In the genomic region with DNA sequence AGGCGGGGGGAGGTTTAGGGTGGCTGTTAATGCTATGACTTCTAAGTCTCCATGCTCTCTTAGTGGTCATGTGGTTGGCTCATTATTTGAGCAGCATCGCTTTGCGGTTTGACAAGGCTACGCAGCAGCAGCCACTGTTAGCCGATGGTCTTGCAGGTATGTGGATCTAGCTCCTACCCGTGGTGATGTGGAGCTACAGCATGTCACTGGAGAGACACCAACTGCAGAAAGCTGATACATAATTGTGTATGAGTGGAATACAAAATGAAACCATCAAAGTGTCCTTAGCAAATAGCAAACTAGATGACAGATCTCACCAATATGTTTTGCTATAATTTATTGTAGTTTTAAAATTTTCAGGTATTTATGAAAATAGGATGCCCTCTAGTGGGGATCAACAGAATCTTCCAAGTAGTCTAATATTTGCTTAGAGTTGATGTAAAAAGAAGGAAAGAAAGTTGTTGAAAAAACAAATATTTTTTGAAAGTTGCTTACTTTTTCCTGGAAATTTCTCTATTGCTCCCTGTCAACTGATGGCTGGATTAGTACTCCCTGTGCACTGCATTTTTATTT, we compare ENCODE assay signal across 8 cellular contexts.
DNase-seq lines count a peak whose midpoint lies in the region; ATAC-seq and TF ChIP-seq lines count a peak whose summit lies in the region.

No MANE protein-coding gene starts in this region.

- H3K36me3 ChIP-seq in lower lobe of right lung = no peaks in the 10 kb centered on the region

- H3K4me1 ChIP-seq in lower lobe of right lung = no peaks in the 10 kb centered on the region

- peak; percentile 99 for ATAC-seq in GM18498 (IDR thresholded peaks at IDR 0.05; ENCODE audit: unreplicated experiment)
- ATAC-seq in HG02759 (IDR thresholded peaks at IDR 0.05; ENCODE audit: unreplicated experiment) = peak; percentile 100
- peak; percentile 81 to 87 for ATAC-seq in lower lobe of right lung

- intact Hi-C loops in lower lobe of right lung (cut with DNase I) = loop anchor here (10.0 kb wide), 1 partner anchor 201 kb away; no protein-coding TSS in a partner anchor

- TF ChIP-seq CTCF in AG09319 (IDR thresholded peaks at IDR 0.05; ENCODE audit: low read depth, low read length) = peak; percentile 96
- peak; percentile 74 for TF ChIP-seq CTCF in lower lobe of right lung (IDR thresholded peaks at IDR 0.05)

- DNase-seq in AG09319 (ENCODE audit: extremely low read depth, low read depth) = peak; percentile 92
- DNase-seq in NAMALWA (ENCODE audit: low spot score) = peak; percentile 86
- DNase-seq in RPMI8226 = peak; percentile 76
- DNase-seq in ecto neural progenitor cell (ENCODE audit: low spot score) = peak; percentile 76
- peak; percentile 55 for DNase-seq in lower lobe of right lung
- peak; percentile 76 for DNase-seq in ureter (ENCODE audit: low spot score)

- H3K9me3 ChIP-seq in lower lobe of right lung = no peaks in the 10 kb centered on the region

- H3K27me3 ChIP-seq in lower lobe of right lung (ENCODE audit: low read depth) = no peaks in the 10 kb centered on the region

- no peak overlapping the region for H3K27ac ChIP-seq in lower lobe of right lung

- H3K4me3 ChIP-seq in lower lobe of right lung = no peak overlapping the region
